1 cellular context compared by ENCODE assay signal in the genomic region with DNA sequence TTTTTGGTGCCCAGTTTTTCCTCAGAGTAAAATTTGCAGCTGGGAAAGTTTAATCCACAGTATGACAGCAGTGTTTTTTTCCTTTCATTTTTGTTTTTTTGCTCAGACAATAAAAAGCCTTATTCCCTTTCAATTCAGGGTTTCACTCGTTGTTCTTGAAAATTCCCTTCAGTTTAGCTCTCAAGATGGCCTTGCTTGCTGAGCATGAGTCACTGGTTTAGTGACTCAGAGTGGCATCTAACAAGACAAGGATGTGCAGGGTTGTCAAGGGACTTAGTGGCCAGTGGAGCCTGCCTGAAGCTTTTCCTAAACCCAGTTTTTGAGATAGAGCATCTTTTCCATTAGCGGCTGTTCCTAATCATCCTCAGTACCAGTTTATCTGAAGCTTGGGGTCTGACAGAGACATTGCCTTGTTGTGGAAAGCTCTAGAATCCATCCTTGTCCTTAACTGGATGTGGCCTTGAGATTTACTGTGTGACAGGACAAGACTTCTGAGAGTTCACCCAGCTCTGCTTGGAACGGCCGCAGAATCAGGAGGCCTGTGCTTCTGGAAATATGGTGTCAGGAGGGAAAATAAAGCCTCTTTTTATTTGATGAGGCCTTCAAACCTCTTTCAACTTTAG.
TF ChIP-seq lines count a peak whose summit lies in the region.

No MANE protein-coding gene starts in this region.

TF ChIP-seq in K562, 482 proteins besides CTCF, POLR2A, EP300 and RAD21 (continued from another document):
- TF ChIP-seq, protein P1, sequence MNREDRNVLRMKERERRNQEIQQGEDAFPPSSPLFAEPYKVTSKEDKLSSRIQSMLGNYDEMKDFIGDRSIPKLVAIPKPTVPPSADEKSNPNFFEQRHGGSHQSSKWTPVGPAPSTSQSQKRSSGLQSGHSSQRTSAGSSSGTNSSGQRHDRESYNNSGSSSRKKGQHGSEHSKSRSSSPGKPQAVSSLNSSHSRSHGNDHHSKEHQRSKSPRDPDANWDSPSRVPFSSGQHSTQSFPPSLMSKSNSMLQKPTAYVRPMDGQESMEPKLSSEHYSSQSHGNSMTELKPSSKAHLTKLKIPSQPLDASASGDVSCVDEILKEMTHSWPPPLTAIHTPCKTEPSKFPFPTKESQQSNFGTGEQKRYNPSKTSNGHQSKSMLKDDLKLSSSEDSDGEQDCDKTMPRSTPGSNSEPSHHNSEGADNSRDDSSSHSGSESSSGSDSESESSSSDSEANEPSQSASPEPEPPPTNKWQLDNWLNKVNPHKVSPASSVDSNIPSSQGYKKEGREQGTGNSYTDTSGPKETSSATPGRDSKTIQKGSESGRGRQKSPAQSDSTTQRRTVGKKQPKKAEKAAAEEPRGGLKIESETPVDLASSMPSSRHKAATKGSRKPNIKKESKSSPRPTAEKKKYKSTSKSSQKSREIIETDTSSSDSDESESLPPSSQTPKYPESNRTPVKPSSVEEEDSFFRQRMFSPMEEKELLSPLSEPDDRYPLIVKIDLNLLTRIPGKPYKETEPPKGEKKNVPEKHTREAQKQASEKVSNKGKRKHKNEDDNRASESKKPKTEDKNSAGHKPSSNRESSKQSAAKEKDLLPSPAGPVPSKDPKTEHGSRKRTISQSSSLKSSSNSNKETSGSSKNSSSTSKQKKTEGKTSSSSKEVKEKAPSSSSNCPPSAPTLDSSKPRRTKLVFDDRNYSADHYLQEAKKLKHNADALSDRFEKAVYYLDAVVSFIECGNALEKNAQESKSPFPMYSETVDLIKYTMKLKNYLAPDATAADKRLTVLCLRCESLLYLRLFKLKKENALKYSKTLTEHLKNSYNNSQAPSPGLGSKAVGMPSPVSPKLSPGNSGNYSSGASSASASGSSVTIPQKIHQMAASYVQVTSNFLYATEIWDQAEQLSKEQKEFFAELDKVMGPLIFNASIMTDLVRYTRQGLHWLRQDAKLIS (CRISPR knock-in tag; IDR thresholded peaks at IDR 0.05) = no peak
- TF ChIP-seq ZBTB33 (CRISPR knock-in tag; IDR thresholded peaks at IDR 0.05) = no peak
- TF ChIP-seq FOS (IDR thresholded peaks at IDR 0.05; ENCODE audit: extremely low read depth, insufficient read length) = peak; percentile 57
- no peak for TF ChIP-seq NR0B1 (IDR thresholded peaks at IDR 0.05; ENCODE audit: partially characterized antibody)
- TF ChIP-seq LCOR (CRISPR knock-in tag; IDR thresholded peaks at IDR 0.05) = 0 out of 2 replicates have a peak, but pooled peaks have one; percentile 50
- TF ChIP-seq ZNF217 (CRISPR knock-in tag; IDR thresholded peaks at IDR 0.05) = no peak
- no peak for TF ChIP-seq ZBTB1 (CRISPR knock-in tag; IDR thresholded peaks at IDR 0.05; ENCODE audit: borderline replicate concordance, low read depth)
- 0 out of 2 replicates have a peak, but pooled peaks have one; percentile 22 for TF ChIP-seq CTBP1 (IDR thresholded peaks at IDR 0.05; ENCODE audit: borderline replicate concordance)
- TF ChIP-seq ZNF436 (CRISPR knock-in tag; IDR thresholded peaks at IDR 0.05) = no peak
- TF ChIP-seq, protein P2, sequence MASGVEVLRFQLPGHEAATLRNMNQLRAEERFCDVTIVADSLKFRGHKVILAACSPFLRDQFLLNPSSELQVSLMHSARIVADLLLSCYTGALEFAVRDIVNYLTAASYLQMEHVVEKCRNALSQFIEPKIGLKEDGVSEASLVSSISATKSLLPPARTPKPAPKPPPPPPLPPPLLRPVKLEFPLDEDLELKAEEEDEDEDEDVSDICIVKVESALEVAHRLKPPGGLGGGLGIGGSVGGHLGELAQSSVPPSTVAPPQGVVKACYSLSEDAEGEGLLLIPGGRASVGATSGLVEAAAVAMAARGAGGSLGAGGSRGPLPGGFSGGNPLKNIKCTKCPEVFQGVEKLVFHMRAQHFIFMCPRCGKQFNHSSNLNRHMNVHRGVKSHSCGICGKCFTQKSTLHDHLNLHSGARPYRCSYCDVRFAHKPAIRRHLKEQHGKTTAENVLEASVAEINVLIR (CRISPR knock-in tag; IDR thresholded peaks at IDR 0.05) = no peak
- TF ChIP-seq, protein P3, sequence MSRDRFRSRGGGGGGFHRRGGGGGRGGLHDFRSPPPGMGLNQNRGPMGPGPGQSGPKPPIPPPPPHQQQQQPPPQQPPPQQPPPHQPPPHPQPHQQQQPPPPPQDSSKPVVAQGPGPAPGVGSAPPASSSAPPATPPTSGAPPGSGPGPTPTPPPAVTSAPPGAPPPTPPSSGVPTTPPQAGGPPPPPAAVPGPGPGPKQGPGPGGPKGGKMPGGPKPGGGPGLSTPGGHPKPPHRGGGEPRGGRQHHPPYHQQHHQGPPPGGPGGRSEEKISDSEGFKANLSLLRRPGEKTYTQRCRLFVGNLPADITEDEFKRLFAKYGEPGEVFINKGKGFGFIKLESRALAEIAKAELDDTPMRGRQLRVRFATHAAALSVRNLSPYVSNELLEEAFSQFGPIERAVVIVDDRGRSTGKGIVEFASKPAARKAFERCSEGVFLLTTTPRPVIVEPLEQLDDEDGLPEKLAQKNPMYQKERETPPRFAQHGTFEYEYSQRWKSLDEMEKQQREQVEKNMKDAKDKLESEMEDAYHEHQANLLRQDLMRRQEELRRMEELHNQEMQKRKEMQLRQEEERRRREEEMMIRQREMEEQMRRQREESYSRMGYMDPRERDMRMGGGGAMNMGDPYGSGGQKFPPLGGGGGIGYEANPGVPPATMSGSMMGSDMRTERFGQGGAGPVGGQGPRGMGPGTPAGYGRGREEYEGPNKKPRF (IDR thresholded peaks at IDR 0.05; ENCODE audit: low read depth, low read length) = no peak
- TF ChIP-seq WHSC1 (IDR thresholded peaks at IDR 0.05; ENCODE audit: low read length) = peak; percentile 63
- TF ChIP-seq FOXK2 (conservative IDR thresholded peaks at IDR 0.05 in 1 of 2, IDR thresholded peaks at IDR 0.05 in 1 of 2; ENCODE audit: low read depth in 2 of 2) = no peak
- TF ChIP-seq MCM2 (IDR thresholded peaks at IDR 0.05; ENCODE audit: low read depth) = no peak
- peak in 1 of 3 experiments; percentile 77 for TF ChIP-seq YY1 (IDR thresholded peaks at IDR 0.05; ENCODE audit: borderline replicate concordance in 1 of 3, control insufficient read depth in 1 of 3, extremely low read depth in 1 of 3, insufficient read depth in 3 of 3, insufficient read length in 1 of 3, insufficient replicate concordance in 2 of 3, low read depth in 1 of 3, low read length in 2 of 3)
- no peak for TF ChIP-seq FOXA1 (IDR thresholded peaks at IDR 0.05; ENCODE audit: borderline replicate concordance)
- TF ChIP-seq FOSL1 (tag; conservative IDR thresholded peaks at IDR 0.05) = peak; percentile 97
- TF ChIP-seq ATF3 (IDR thresholded peaks at IDR 0.05) = peak; percentile 90
- TF ChIP-seq ATF3 (CRISPR knock-in tag; conservative IDR thresholded peaks at IDR 0.05) = no peak
- peak; percentile 93 for TF ChIP-seq JUND (IDR thresholded peaks at IDR 0.05; ENCODE audit: borderline replicate concordance, low read depth, low read length)
- peak; percentile 87 for TF ChIP-seq JUND (tag; IDR thresholded peaks at IDR 0.05; ENCODE audit: borderline replicate concordance, low read depth, low read length)
- no peak for TF ChIP-seq ARNT (IDR thresholded peaks at IDR 0.05)
- peak; percentile 49 to 54; a peak in 2 of 4 replicates for TF ChIP-seq KDM1A (IDR thresholded peaks at IDR 0.05)
- peak; percentile 90; the same call in 1 of the 2 replicates for TF ChIP-seq JUN (IDR thresholded peaks at IDR 0.05; ENCODE audit: borderline replicate concordance, low read depth, low read length)
- TF ChIP-seq JUN (CRISPR knock-in tag; IDR thresholded peaks at IDR 0.05; ENCODE audit: borderline replicate concordance) = no peak
- TF ChIP-seq ZNF165 (CRISPR knock-in tag; IDR thresholded peaks at IDR 0.05; ENCODE audit: borderline replicate concordance) = no peak
- TF ChIP-seq NRF1 (conservative IDR thresholded peaks at IDR 0.05 in 1 of 2, IDR thresholded peaks at IDR 0.05 in 1 of 2) = peak in 1 of 2 experiments; percentile 27; a peak in 1 of 4 replicates
- TF ChIP-seq ZNF592 (IDR thresholded peaks at IDR 0.05) = peak; percentile 52
- peak; percentile 75 for TF ChIP-seq SMARCE1 (IDR thresholded peaks at IDR 0.05)
- TF ChIP-seq DPF2 (IDR thresholded peaks at IDR 0.05) = peak; percentile 61; the same call in 1 of the 2 replicates
- peak in 1 of 2 experiments; percentile 47; a peak in 1 of 4 replicates for TF ChIP-seq RCOR1 (IDR thresholded peaks at IDR 0.05; ENCODE audit: borderline replicate concordance in 1 of 2, low read depth in 2 of 2, low read length in 2 of 2)
- TF ChIP-seq, protein P4, sequence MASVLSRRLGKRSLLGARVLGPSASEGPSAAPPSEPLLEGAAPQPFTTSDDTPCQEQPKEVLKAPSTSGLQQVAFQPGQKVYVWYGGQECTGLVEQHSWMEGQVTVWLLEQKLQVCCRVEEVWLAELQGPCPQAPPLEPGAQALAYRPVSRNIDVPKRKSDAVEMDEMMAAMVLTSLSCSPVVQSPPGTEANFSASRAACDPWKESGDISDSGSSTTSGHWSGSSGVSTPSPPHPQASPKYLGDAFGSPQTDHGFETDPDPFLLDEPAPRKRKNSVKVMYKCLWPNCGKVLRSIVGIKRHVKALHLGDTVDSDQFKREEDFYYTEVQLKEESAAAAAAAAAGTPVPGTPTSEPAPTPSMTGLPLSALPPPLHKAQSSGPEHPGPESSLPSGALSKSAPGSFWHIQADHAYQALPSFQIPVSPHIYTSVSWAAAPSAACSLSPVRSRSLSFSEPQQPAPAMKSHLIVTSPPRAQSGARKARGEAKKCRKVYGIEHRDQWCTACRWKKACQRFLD (CRISPR knock-in tag; IDR thresholded peaks at IDR 0.05) = 0 out of 2 replicates have a peak, but pooled peaks have one; percentile 29
- no peak for TF ChIP-seq NONO (IDR thresholded peaks at IDR 0.05; ENCODE audit: low read depth in 2 of 2, low read length in 1 of 2)
- TF ChIP-seq ARID1B (IDR thresholded peaks at IDR 0.05) = peak; percentile 55; the same call in 1 of the 2 replicates
- TF ChIP-seq SMARCA4 (IDR thresholded peaks at IDR 0.05) = peak; percentile 68; the same call in 1 of the 2 replicates
- peak; percentile 30; the same call in 1 of the 2 replicates for TF ChIP-seq RFX1 (IDR thresholded peaks at IDR 0.05)
